ENCODE assay signal across 22 cellular contexts in the genomic region with DNA sequence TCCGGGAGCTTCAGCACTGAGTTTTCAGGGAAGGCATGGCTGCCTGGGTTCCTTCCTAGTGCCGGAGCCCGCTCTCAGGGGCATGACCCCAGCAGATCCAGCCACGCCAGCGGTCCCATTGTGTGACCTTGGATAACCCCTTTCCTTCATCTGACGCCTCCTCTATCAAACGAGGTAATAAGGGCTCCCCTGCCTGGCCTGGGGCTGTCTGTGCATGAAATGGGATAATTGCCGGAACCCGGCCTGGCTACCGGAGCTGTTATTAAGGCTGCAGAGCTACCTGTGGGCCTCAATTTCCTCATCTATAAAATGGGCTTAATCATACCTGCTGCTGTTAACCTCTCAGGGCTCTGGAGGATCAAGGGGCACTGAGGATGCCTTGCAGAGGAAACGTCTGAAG. TPM values are rescaled to one million over a fixed set of nuclear protein-coding genes. Genes with fewer than 3 reads are reported as not detected.
DNase-seq lines count a peak whose midpoint lies in the region; ATAC-seq and TF ChIP-seq lines count a peak whose summit lies in the region.
"Had no signal": no experiment of that assay in that cellular context is flagged by ENCODE, and none has a peak within 500 bp of the region (broad histone marks: within the 10 kb centered on the region; RNA-seq: fewer than 3 reads in every experiment).

No MANE protein-coding gene starts in this region.

- no peak overlapping the region for H2BK15ac ChIP-seq in neuronal stem cell (ENCODE audit: low read length)

- H3K9me3 ChIP-seq in HEK293 (ENCODE audit: control insufficient read depth, insufficient read depth, low read depth, low read length) (no peaks in the 10 kb centered on the region), esophagus muscularis mucosa (no peaks in the 10 kb centered on the region), neuronal stem cell (replicated peaks in 1 of 2; ENCODE audit: control insufficient read depth in 2 of 2, insufficient read depth in 1 of 2, low read depth in 1 of 2, low read length in 2 of 2) (no peaks in the 10 kb centered on the region), transverse colon (no peaks in the 10 kb centered on the region)
- H3K9me3 ChIP-seq: Caco-2 had no signal

- TF ChIP-seq POLR2A in esophagus muscularis mucosa (IDR thresholded peaks at IDR 0.05; ENCODE audit: low read depth) (no peak), transverse colon (IDR thresholded peaks at IDR 0.05) (no peak)

- no peaks in the 10 kb centered on the region for H3K27me3 Mint-ChIP-seq in naive thymus-derived CD8-positive, alpha-beta T cell

- H3K36me3 Mint-ChIP-seq in naive thymus-derived CD8-positive, alpha-beta T cell = no peaks in the 10 kb centered on the region
- H3K36me3 Mint-ChIP-seq: CD8-positive, alpha-beta T cell had no signal

- no peak overlapping the region for H2BK5ac ChIP-seq in neuronal stem cell (ENCODE audit: low read length)

- in situ Hi-C loops in transverse colon (cut with MboI; ENCODE audit: low pct_ligation_motif_present in 1 of 4, low pct_unique_long_range_greater_than_20kb in 1 of 4, low sequenced_read_pairs in 3 of 4) = no loop called here

- ATAC-seq in naive thymus-derived CD8-positive, alpha-beta T cell = no peak
- ATAC-seq: CD8-positive, alpha-beta T cell had no signal

- H3K4me1 Mint-ChIP-seq in naive thymus-derived CD8-positive, alpha-beta T cell = peaks cover 0 to 7% (median 2%) of the 10 kb centered on the region in 4 donors

- H3K27ac Mint-ChIP-seq in naive thymus-derived CD8-positive, alpha-beta T cell = no peak overlapping the region
- H3K27ac Mint-ChIP-seq: B cell; CD8-positive, alpha-beta T cell had no signal

- H3K4me3 ChIP-seq in HEK293 (ENCODE audit: low read depth, low read length) (no peak overlapping the region), esophagus muscularis mucosa (no peak overlapping the region), neuronal stem cell (ENCODE audit: low read length in 2 of 2) (no peak overlapping the region), transverse colon (no peak overlapping the region)
- H3K4me3 ChIP-seq: PC-9 had no signal

- no peak overlapping the region for H3K27ac ChIP-seq in HEK293 (ENCODE audit: extremely low read depth, low read depth, low read length)
- H3K27ac ChIP-seq in esophagus muscularis mucosa (replicated peaks in 1 of 4) = peak overlapping the region; percentile 90 to 97 (median 95)
- H3K27ac ChIP-seq in neuronal stem cell (replicated peaks; ENCODE audit: low read length) = no peak overlapping the region
- H3K27ac ChIP-seq in transverse colon = peak overlapping the region in 3 of 4 donors; percentile 79 to 86 (median 83)
- H3K27ac ChIP-seq: C4-2B, HL-60, PC-9 had no signal

- WGBS in esophagus muscularis mucosa = 70% methylated on average over 11 of the region's 11 CpGs
- WGBS in neuronal stem cell (ENCODE audit: extremely low coverage in 2 of 2, insufficient read length in 2 of 2, insufficient replicate concordance in 1 of 2), 2 donors = no CpG with 5 or more reads among the region's 11 CpGs
- 86 to 89% methylated on average over 1 to 11 of the region's 11 CpGs for WGBS in transverse colon (ENCODE audit: low coverage in 1 of 2), 2 donors

- no peak overlapping the region for H3K14ac ChIP-seq in neuronal stem cell (ENCODE audit: low read length)

- no peaks in the 10 kb centered on the region for H3K4me1 ChIP-seq in HEK293 (ENCODE audit: control insufficient read depth, insufficient read depth, low read length)
- H3K4me1 ChIP-seq in esophagus muscularis mucosa = peaks cover 22 to 82% (median 75%) of the 10 kb centered on the region in 4 donors
- H3K4me1 ChIP-seq in neuronal stem cell (ENCODE audit: control insufficient read depth in 2 of 2, insufficient read depth in 1 of 2, low read depth in 1 of 2, low read length in 2 of 2) = no peaks in the 10 kb centered on the region
- peaks cover 20 to 47% (median 31%) of the 10 kb centered on the region in 4 donors for H3K4me1 ChIP-seq in transverse colon
- H3K4me1 ChIP-seq: Caco-2 had no signal

- no peak overlapping the region for H2AFZ ChIP-seq in neuronal stem cell (ENCODE audit: low read length)
- H2AFZ ChIP-seq: PC-9 had no signal

- H3K4me2 ChIP-seq in neuronal stem cell (ENCODE audit: insufficient read depth, low read length, poor library complexity, severe bottlenecking) = no peak overlapping the region
- H3K4me2 ChIP-seq: PC-9 had no signal

- H3K23ac ChIP-seq in neuronal stem cell (ENCODE audit: low read depth, low read length, poor library complexity) = peak overlapping the region; percentile 55

- CTCF ChIA-PET in HEK293 (lab: Yijun Ruan, JAX) = interaction anchor here (0.7 to 1.3 kb wide), 3 partner anchors 43 to 124 kb away, joined by 3 to 6 read pairs (median 4); no protein-coding TSS in a partner anchor

- no peak overlapping the region for H3K9ac ChIP-seq in neuronal stem cell (ENCODE audit: low read depth, low read length, poor library complexity)

- intact Hi-C loops in esophagus muscularis mucosa (cut with DNase I) (no loop called here), transverse colon (cut with DNase I; ENCODE audit: low total_unique reads) (no loop called here)

- no peak overlapping the region for H3K4ac ChIP-seq in neuronal stem cell (ENCODE audit: low read length)

- H2BK120ac ChIP-seq in neuronal stem cell (ENCODE audit: low read depth, low read length) = no peak overlapping the region

- no peaks in the 10 kb centered on the region for H3K27me3 ChIP-seq in esophagus muscularis mucosa
- peaks cover 0 to 24% (median 7%) of the 10 kb centered on the region in 3 experiments for H3K27me3 ChIP-seq in neuronal stem cell (ENCODE audit: control insufficient read depth in 3 of 3, insufficient read depth in 3 of 3, low read depth in 1 of 3, low read length in 3 of 3)
- H3K27me3 ChIP-seq in transverse colon = no peaks in the 10 kb centered on the region

- H3K79me1 ChIP-seq in neuronal stem cell (ENCODE audit: low read depth, low read length) = peaks cover 3% of the 10 kb centered on the region

- H3K4me3 Mint-ChIP-seq in naive thymus-derived CD8-positive, alpha-beta T cell = no peak overlapping the region
- H3K4me3 Mint-ChIP-seq: B cell; CD8-positive, alpha-beta T cell had no signal

- no peak overlapping the region for H2AK5ac ChIP-seq in neuronal stem cell (ENCODE audit: low read depth, low read length)

- H4K8ac ChIP-seq in neuronal stem cell (ENCODE audit: low read depth, low read length) = no peak overlapping the region

- H3K18ac ChIP-seq in neuronal stem cell (ENCODE audit: low read length) = no peak overlapping the region

- no peaks in the 10 kb centered on the region for H3K9me3 Mint-ChIP-seq in naive thymus-derived CD8-positive, alpha-beta T cell
- H3K9me3 Mint-ChIP-seq: CD8-positive, alpha-beta T cell had no signal

- TF ChIP-seq CTCF in HEK293 (tag by site-specific recombination; IDR thresholded peaks at IDR 0.05) = no peak
- no peak for TF ChIP-seq CTCF in esophagus muscularis mucosa (IDR thresholded peaks at IDR 0.05)
- no peak for TF ChIP-seq CTCF in transverse colon (IDR thresholded peaks at IDR 0.05)

- no peak overlapping the region for H4K91ac ChIP-seq in neuronal stem cell (ENCODE audit: low read depth, low read length, poor library complexity)

- POLR2A ChIA-PET in HEK293 (lab: Yijun Ruan, JAX) = no interaction called here
- POLR2A ChIA-PET in naive thymus-derived CD8-positive, alpha-beta T cell (lab: Charles Lee) = interaction anchor here (0.8 kb wide), 1 partner anchor 45 kb away, joined by 6 read pairs; no protein-coding TSS in a partner anchor

- no peak for TF ChIP-seq EP300 in esophagus muscularis mucosa (IDR thresholded peaks at IDR 0.05)
- no peak for TF ChIP-seq EP300 in transverse colon (IDR thresholded peaks at IDR 0.05; ENCODE audit: low read depth)

- H2BK12ac ChIP-seq in neuronal stem cell (ENCODE audit: low read length) = no peak overlapping the region

- H3K36me3 ChIP-seq in HEK293 (ENCODE audit: control insufficient read depth in 2 of 2, insufficient read depth in 1 of 2, low read length in 2 of 2) = no peaks in the 10 kb centered on the region
- H3K36me3 ChIP-seq in esophagus muscularis mucosa = no peaks in the 10 kb centered on the region
- H3K36me3 ChIP-seq in neuronal stem cell (replicated peaks in 1 of 2; ENCODE audit: control insufficient read depth in 2 of 2, insufficient read depth in 2 of 2, low read length in 2 of 2) = no peaks in the 10 kb centered on the region
- H3K36me3 ChIP-seq in transverse colon = no peaks in the 10 kb centered on the region

- no peak for DNase-seq in esophagus muscularis mucosa (ENCODE audit: extremely low spot score)
- DNase-seq in neuronal stem cell (ENCODE audit: low spot score) = no peak
- no peak for DNase-seq in transverse colon
- DNase-seq in activated CD8-positive, alpha-beta memory T cell treated with anti-CD3 and anti-CD28 coated beads, Interleukin-2, amount 50 U/mL, for 4 hours = no peak
- no peak for DNase-seq in activated CD4-positive, alpha-beta T cell treated with anti-CD3 and anti-CD28 coated beads for 4 hours
- DNase-seq in naive thymus-derived CD8-positive, alpha-beta T cell = no peak
- DNase-seq: Caco-2; CD8-positive, alpha-beta T cell; DMS79 treated with DMSO at 0.1 percent for 48 hours; GF-D8; GOT3; HCEC 1CT; Karpas-422; NCI-H2029 treated with DMSO at 0.1 percent for 48 hours; NCI-H446 treated with DMSO at 0.1 percent for 48 hours; NCI-H526; PC-9; SHP77 had no signal

TF ChIP-seq in HEK293, 187 proteins besides CTCF, POLR2A, EP300 and RAD21:
- no peak for TF ChIP-seq ZSCAN30 (tag by site-specific recombination; IDR thresholded peaks at IDR 0.05)
- TF ChIP-seq HOXD13 (CRISPR knock-in tag; IDR thresholded peaks at IDR 0.05; ENCODE audit: borderline replicate concordance) = no peak
- TF ChIP-seq, protein P1, sequence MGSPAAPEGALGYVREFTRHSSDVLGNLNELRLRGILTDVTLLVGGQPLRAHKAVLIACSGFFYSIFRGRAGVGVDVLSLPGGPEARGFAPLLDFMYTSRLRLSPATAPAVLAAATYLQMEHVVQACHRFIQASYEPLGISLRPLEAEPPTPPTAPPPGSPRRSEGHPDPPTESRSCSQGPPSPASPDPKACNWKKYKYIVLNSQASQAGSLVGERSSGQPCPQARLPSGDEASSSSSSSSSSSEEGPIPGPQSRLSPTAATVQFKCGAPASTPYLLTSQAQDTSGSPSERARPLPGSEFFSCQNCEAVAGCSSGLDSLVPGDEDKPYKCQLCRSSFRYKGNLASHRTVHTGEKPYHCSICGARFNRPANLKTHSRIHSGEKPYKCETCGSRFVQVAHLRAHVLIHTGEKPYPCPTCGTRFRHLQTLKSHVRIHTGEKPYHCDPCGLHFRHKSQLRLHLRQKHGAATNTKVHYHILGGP (tag by site-specific recombination; IDR thresholded peaks at IDR 0.05) = no peak
- TF ChIP-seq BCL11B (tag by site-specific recombination; IDR thresholded peaks at IDR 0.05; ENCODE audit: low read depth) = peak; percentile 51; the same call in 1 of the 2 replicates
TF ChIP-seq in HEK293: peak in this region for 1.

RNA-seq across cellular contexts. Expression of gene NFIC, which starts 18.3 kb away (rescaled TPM):
- 100 to 1,000 TPM; 165 to 297 (median 211) TPM for total RNA-seq in esophagus muscularis mucosa
- 4.0 TPM for polyA plus RNA-seq in neuronal stem cell (2013, experiment 1 of 2)
- polyA plus RNA-seq in neuronal stem cell (2013, experiment 2 of 2) = 4.5 TPM
- total RNA-seq in transverse colon = 100 to 1,000 TPM in 1 of 4 donors, 10 to 100 TPM in 3; 39.9 to 145 (median 68.1) TPM
- 10 to 100 TPM; 30.2 to 34.8 TPM for total RNA-seq in naive thymus-derived CD8-positive, alpha-beta T cell
- 10 to 100 TPM in 2 of 3 donors, 1 to 10 TPM in 1; 5.8 to 15.8 (median 12.1) TPM for polyA plus RNA-seq in naive thymus-derived CD8-positive, alpha-beta T cell

Comparison
In these comparisons a context has a peak if more than half of its experiments do, and no peak if none do; other contexts are left out.
1. H3K27ac ChIP-seq: peak in esophagus muscularis mucosa (4 of 4) and transverse colon (3 of 4); none in HEK293 (single experiment) and neuronal stem cell (single experiment).